In the genomic region with DNA sequence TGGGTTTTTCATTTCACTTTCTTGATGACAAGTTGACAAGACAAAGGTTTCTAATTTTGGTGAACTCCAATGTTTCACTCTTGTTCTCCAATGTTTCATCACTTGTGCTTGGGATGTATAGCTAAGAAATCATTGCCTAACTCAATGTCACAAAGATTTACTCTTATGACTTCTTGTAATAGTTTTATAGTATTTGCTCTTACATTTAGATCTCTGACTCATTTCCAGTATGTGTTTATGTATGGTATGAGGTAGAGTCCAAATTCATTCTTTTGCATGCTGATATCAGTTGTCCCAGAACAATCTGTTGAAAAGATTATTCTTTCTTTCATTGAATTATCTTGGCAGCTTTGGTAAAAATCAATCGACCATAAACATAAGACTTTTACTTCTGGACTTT, we compare ENCODE assay signal across 19 cellular contexts. TPM values are rescaled to one million over a fixed set of nuclear protein-coding genes. Genes with fewer than 3 reads are reported as not detected.
A peak's percentile ranks its signal among the peaks of the same experiment; 100 is the strongest.
DNase-seq lines count a peak whose midpoint lies in the region; ATAC-seq and TF ChIP-seq lines count a peak whose summit lies in the region.
"Had no signal": no experiment of that assay in that cellular context is flagged by ENCODE, and none has a peak within 500 bp of the region (broad histone marks: within the 10 kb centered on the region; RNA-seq: fewer than 3 reads in every experiment).

No MANE protein-coding gene starts in this region.

- no peak overlapping the region for H3K27ac ChIP-seq in PC-3 (ENCODE audit: low read length)
- H3K27ac ChIP-seq: 22Rv1; A549; BLaER1 treated with 17β-estradiol and CSF1 and Interleukin-3, amounts not matched to agents 10 nM and 100 nM; C4-2B had no signal

- POLR2A ChIA-PET in PC-3 (lab: Charles Lee; ENCODE audit: unreplicated experiment) = no interaction called here

- DNase-seq in HT-29 (ENCODE audit: low spot score) (peak; percentile 28), PC-3 (peak; percentile 31), left colon (no peak)
- no peak for DNase-seq in activated CD4-positive, CD25-positive, alpha-beta regulatory T cell treated with anti-CD3 and anti-CD28 coated beads, Interleukin-2, amount 50 U/mL, for 72 hours
- DNase-seq: AML-193; Caco-2; Calu3; CD4-positive, alpha-beta T cell; CD8-positive, alpha-beta T cell; DMS79 treated with DMSO at 0.1 percent for 48 hours; GF-D8 had no signal

- no peaks in the 10 kb centered on the region; the same call in 1 of the 2 replicates for H3K27me3 ChIP-seq in PC-3 (ENCODE audit: low read length)
- H3K27me3 ChIP-seq: BLaER1 treated with 17β-estradiol and CSF1 and Interleukin-3, amounts not matched to agents 10 nM and 100 nM had no signal

- no peaks in the 10 kb centered on the region for H3K9me3 ChIP-seq in PC-3 (ENCODE audit: low read length)
- H3K9me3 ChIP-seq: A549, Caco-2 had no signal

- no peaks in the 10 kb centered on the region for H3K9me2 ChIP-seq in PC-3 (replicated peaks; ENCODE audit: low read length)

- H3K36me3 ChIP-seq in PC-3 (ENCODE audit: low read depth, low read length) = no peaks in the 10 kb centered on the region
- H3K36me3 ChIP-seq: BLaER1 treated with 17β-estradiol and CSF1 and Interleukin-3, amounts not matched to agents 10 nM and 100 nM had no signal

- H4K20me1 ChIP-seq in PC-3 (ENCODE audit: low read length) = no peaks in the 10 kb centered on the region
- H4K20me1 ChIP-seq: BLaER1 treated with 17β-estradiol and CSF1 and Interleukin-3, amounts not matched to agents 10 nM and 100 nM had no signal

- no peak overlapping the region for H3K4me2 ChIP-seq in PC-3 (ENCODE audit: low read length)
- H3K4me2 ChIP-seq: A549; BLaER1 treated with 17β-estradiol and CSF1 and Interleukin-3, amounts not matched to agents 10 nM and 100 nM had no signal

- no peaks in the 10 kb centered on the region for H3F3A ChIP-seq in PC-3 (ENCODE audit: low read length, unreplicated experiment)

- H3K79me2 ChIP-seq in PC-3 (ENCODE audit: low read length) = no peaks in the 10 kb centered on the region

- CTCF ChIA-PET in PC-3 (lab: Charles Lee) = no interaction called here

- ATAC-seq in PC-3 (peak; percentile 45), left colon (peak; percentile 97), HG02610 (IDR thresholded peaks at IDR 0.05; ENCODE audit: unreplicated experiment) (no peak), HG03039 (IDR thresholded peaks at IDR 0.05; ENCODE audit: unreplicated experiment) (no peak)
- ATAC-seq: A549; CD8-positive, alpha-beta T cell had no signal

- TF ChIP-seq CTCF in PC-3 (conservative IDR thresholded peaks at IDR 0.05; ENCODE audit: low read depth, low read length) = no peak

- BruUV-seq in PC-3 (replicated peaks; lab: Mats Ljungman, UMichigan) = no TSS peak

- no peak overlapping the region for H2AFZ ChIP-seq in PC-3 (ENCODE audit: low read length)

- no peak overlapping the region for H3K4me3 ChIP-seq in PC-3 (ENCODE audit: low read length)
- H3K4me3 ChIP-seq: A549; BLaER1 treated with 17β-estradiol and CSF1 and Interleukin-3, amounts not matched to agents 10 nM and 100 nM had no signal

- no peaks in the 10 kb centered on the region for H3K4me1 ChIP-seq in PC-3 (ENCODE audit: insufficient read depth, low read length)
- H3K4me1 ChIP-seq: A549, Caco-2 had no signal

- H3K9ac ChIP-seq in PC-3 (ENCODE audit: low read length) = no peak overlapping the region
- H3K9ac ChIP-seq: BLaER1 treated with 17β-estradiol and CSF1 and Interleukin-3, amounts not matched to agents 10 nM and 100 nM had no signal

- intact Hi-C loops in PC-3 (cut with micrococcal nuclease) = no loop called here
- intact Hi-C loops in left colon (cut with DNase I, micrococcal nuclease) = no loop called here

RNA-seq across cellular contexts. Expression of gene NWD2, which starts 12.2 kb away (rescaled TPM):
- 0.33 and 0.39 TPM in 2 replicates for total RNA-seq in HT-29 (2014; rRNA removed; shearing (Covaris generic))
- total RNA-seq in PC-3 (2014; rRNA removed) (under 0.01 and 0.06 TPM in 2 replicates), left colon (1 to 10 TPM in 1 of 2 donors, under 1 TPM in 1; 0.34 to 1.2 TPM)
- total RNA-seq: A172; B cell; Caco-2; CD4-positive, alpha-beta T cell; CD8-positive, alpha-beta T cell had no signal

Comparison
In these comparisons a context has a peak if more than half of its experiments do, and no peak if none do; other contexts are left out.
1. DNase-seq: peak in HT-29 (single experiment) and PC-3 (single experiment); none in left colon (0 of 2) and activated CD4-positive, CD25-positive, alpha-beta regulatory T cell treated with anti-CD3 and anti-CD28 coated beads, Interleukin-2, amount 50 U/mL, for 72 hours (single experiment).
2. ATAC-seq: peak in PC-3 (single experiment) and left colon (single experiment); none in HG02610 (single experiment) and HG03039 (single experiment).